Comparison of ENCODE assay signal across 8 cellular contexts in the genomic region with DNA sequence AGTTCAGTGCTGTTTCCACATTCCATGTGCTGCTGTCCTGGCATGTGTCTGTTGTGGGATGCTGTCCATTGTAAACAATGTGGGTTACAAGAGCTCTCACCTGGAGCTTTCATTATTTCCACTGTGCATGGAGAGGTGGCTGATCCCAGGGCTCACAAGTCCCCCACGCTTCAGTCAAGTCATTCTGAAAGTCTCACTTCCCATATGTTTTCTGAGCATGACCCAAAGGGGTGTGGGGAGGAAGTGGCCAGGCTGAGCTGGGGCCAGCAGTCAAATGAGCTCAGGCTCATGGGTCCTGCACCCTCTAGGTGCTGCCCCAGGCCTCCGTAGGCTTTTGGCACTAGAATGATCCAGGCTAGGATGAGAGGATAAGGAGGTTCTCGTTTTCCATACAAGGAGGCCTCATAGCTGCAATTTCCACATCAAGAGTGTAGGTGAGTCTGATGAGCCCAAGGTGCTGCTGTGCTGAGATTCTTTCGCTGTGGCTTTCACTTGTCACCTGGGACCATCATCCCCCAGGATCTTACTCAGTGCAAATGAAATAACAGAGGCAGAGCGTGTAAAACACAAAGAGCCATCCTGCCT. TPM values are rescaled to one million over a fixed set of nuclear protein-coding genes. Genes with fewer than 3 reads are reported as not detected.
A peak's percentile ranks its signal among the peaks of the same experiment; 100 is the strongest.
DNase-seq lines count a peak whose midpoint lies in the region; ATAC-seq, FAIRE-seq and TF ChIP-seq lines count a peak whose summit lies in the region.

No MANE protein-coding gene starts in this region.

- no peak overlapping the region for H3K4me2 ChIP-seq in neural progenitor cell

- H3K36me3 ChIP-seq in pancreas (no peaks in the 10 kb centered on the region), neural progenitor cell (no peaks in the 10 kb centered on the region)

- peaks cover 15% of the 10 kb centered on the region for H3K4me1 Mint-ChIP-seq in type B pancreatic cell (ENCODE audit: unreplicated experiment)
- peaks cover 18% of the 10 kb centered on the region for H3K4me1 Mint-ChIP-seq in neural progenitor cell

- DNase-seq in Ammon's horn (ENCODE audit: low spot score) (peak; percentile 70), pancreas (no peak), type B pancreatic cell (ENCODE audit: extremely low spot score, unreplicated experiment) (no peak), neural progenitor cell (ENCODE audit: low spot score) (no peak), KBM-7 (no peak)
- peak; percentile 54 for DNase-seq in activated CD4-positive, CD25-positive, alpha-beta regulatory T cell treated with anti-CD3 and anti-CD28 coated beads, Interleukin-2, amount 50 U/mL, for 72 hours

- H3K9ac ChIP-seq in neural progenitor cell, result no peak overlapping the region

- ATAC-seq in GM18909 (IDR thresholded peaks at IDR 0.05; ENCODE audit: poor library complexity, unreplicated experiment) (peak; percentile 82), HG03064 (IDR thresholded peaks at IDR 0.05; ENCODE audit: low read depth, unreplicated experiment) (peak; percentile 75), pancreas (peak in 3 of 4 donors; percentile 34 to 70 (median 65))

- no peak overlapping the region for H2AFZ ChIP-seq in neural progenitor cell (replicated peaks)

- H3K9me3 ChIP-seq in pancreas (no peaks in the 10 kb centered on the region), neural progenitor cell (ENCODE audit: low read depth) (no peaks in the 10 kb centered on the region)

- peaks cover 8% of the 10 kb centered on the region for H3F3A ChIP-seq in neural progenitor cell (ENCODE audit: low read depth)

- H3K27ac ChIP-seq in pancreas (peak overlapping the region in 2 of 4 donors; percentile 3 to 13), neural progenitor cell (no peak overlapping the region)

- TF ChIP-seq CTCF in pancreas (IDR thresholded peaks at IDR 0.05), result no peak
- no peak for TF ChIP-seq CTCF in type B pancreatic cell (conservative IDR thresholded peaks at IDR 0.05)
- no peak for TF ChIP-seq CTCF in neural progenitor cell (IDR thresholded peaks at IDR 0.05)

- H3K27ac Mint-ChIP-seq in type B pancreatic cell (no peak overlapping the region), neural progenitor cell (no peak overlapping the region)

- no peaks in the 10 kb centered on the region for H3K9me3 Mint-ChIP-seq in type B pancreatic cell
- no peaks in the 10 kb centered on the region for H3K9me3 Mint-ChIP-seq in neural progenitor cell

- H3K27me3 Mint-ChIP-seq in type B pancreatic cell (no peaks in the 10 kb centered on the region), neural progenitor cell (ENCODE audit: insufficient read depth, low read depth) (peaks cover 11% of the 10 kb centered on the region)

- H3K4me3 Mint-ChIP-seq in type B pancreatic cell, result no peak overlapping the region
- no peak overlapping the region for H3K4me3 Mint-ChIP-seq in neural progenitor cell

- H3K36me3 Mint-ChIP-seq in type B pancreatic cell, result no peaks in the 10 kb centered on the region
- no peaks in the 10 kb centered on the region for H3K36me3 Mint-ChIP-seq in neural progenitor cell

- H3K4me3 ChIP-seq in pancreas (no peak overlapping the region), neural progenitor cell (no peak overlapping the region)

- no peak for FAIRE-seq in pancreas (lab: Jason Lieb, UNC)

- WGBS in pancreas, 2 donors, result 77 to 86% methylated on average over 5 of the region's 5 CpGs

- H4K20me1 ChIP-seq in neural progenitor cell (ENCODE audit: low read depth), result no peaks in the 10 kb centered on the region

- H3K4me1 ChIP-seq in pancreas (no peaks in the 10 kb centered on the region), neural progenitor cell (peaks cover 23% of the 10 kb centered on the region)

- in situ Hi-C loops in KBM-7 (cut with MboI; ENCODE audit: low pct_unique_long_range_greater_than_20kb, low sequenced_read_pairs), result no loop called here

- H3K79me2 ChIP-seq in neural progenitor cell (ENCODE audit: low read depth), result no peaks in the 10 kb centered on the region

- intact Hi-C loops in pancreas (cut with DNase I), result no loop called here

- H3K27me3 ChIP-seq in pancreas (no peaks in the 10 kb centered on the region), neural progenitor cell (no peaks in the 10 kb centered on the region)

RNA-seq across cellular contexts. Expression of a gene that starts 22.0 kb away (rescaled TPM):
- total RNA-seq in pancreas (1 to 10 TPM; 1.1 to 2.9 (median 2.0) TPM), type B pancreatic cell (ENCODE audit: low replicate concordance) (7.8 and 15.1 TPM in 2 replicates), neural progenitor cell (ENCODE audit: low replicate concordance) (7.2 and 8.5 TPM in 2 replicates)
- polyA plus RNA-seq in pancreas, result 1 to 10 TPM; 3.8 to 4.0 TPM

Comparison
In these comparisons a context has a peak if more than half of its experiments do, and no peak if none do; other contexts are left out.
1. DNase-seq: peak in Ammon's horn (single experiment) and activated CD4-positive, CD25-positive, alpha-beta regulatory T cell treated with anti-CD3 and anti-CD28 coated beads, Interleukin-2, amount 50 U/mL, for 72 hours (single experiment); none in pancreas (0 of 6), type B pancreatic cell (single experiment), neural progenitor cell (single experiment) and KBM-7 (single experiment).
2. Peak in every context shown above with its lines, with median percentiles within 50 percentile points of each other: ATAC-seq.